8 cellular contexts compared by ENCODE assay signal in the genomic region with DNA sequence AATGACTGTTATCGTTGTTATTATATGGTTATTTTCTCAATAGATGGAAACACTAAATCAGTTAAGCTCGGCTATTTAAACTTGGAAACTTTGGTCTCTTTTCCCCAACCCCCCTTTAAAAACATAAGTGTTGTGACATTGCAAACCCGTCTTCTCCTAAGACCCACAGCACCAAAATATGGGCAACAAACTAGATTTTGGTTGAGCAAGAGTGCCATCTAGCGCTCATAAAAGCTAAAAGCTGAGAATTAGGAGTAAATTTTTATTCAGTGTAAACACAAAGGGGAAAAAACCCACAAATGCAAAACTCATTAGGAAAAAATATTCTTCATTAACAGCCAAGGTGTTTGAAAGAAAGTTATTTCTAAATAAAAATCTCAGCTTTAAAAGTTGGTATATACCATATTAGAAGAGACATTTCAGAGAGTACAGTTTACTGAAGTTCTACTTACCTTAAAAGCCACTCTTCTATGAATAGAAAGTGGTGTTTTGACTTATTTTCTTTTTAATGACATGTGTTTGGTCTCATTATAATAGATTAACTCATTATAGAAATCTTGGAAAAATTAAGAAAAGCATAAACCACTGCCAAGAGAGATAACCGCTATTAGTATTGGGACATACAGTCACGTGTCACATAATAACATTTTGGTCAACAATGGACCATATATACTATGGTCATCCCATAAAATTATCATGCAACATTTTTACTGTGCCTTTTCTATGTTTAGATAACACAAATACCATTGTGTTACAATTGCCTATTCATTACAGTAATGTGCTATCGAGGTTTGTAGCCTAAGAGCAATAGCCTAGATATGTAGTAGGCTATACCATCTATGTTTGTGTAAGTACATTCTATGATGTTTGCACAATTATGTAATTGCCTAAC. TPM values are rescaled to one million over a fixed set of nuclear protein-coding genes. Genes with fewer than 3 reads are reported as not detected.
DNase-seq lines count a peak whose midpoint lies in the region; ATAC-seq and TF ChIP-seq lines count a peak whose summit lies in the region.

No MANE protein-coding gene starts in this region.

- H3K9me3 ChIP-seq in OCI-LY3 (ENCODE audit: insufficient read depth, low read length) (no peaks in the 10 kb centered on the region), heart left ventricle (no peaks in the 10 kb centered on the region)

- no peak overlapping the region for H2AFZ ChIP-seq in OCI-LY3 (ENCODE audit: low read depth, low read length)

- no peak overlapping the region for H3K9ac ChIP-seq in OCI-LY3 (ENCODE audit: low read length)

- H3K4me1 ChIP-seq in OCI-LY3 (ENCODE audit: low read length): no peaks in the 10 kb centered on the region
- H3K4me1 ChIP-seq in heart left ventricle: peaks cover 0 to 63% (median 26%) of the 10 kb centered on the region in 12 donors

- H3K27ac ChIP-seq in OCI-LY3 (ENCODE audit: low read length) (no peak overlapping the region), heart left ventricle (peak overlapping the region in 6 of 12 donors; percentile 2 to 34 (median 22))

- no peak overlapping the region for H3K4me2 ChIP-seq in OCI-LY3 (ENCODE audit: low read length)

- no peaks in the 10 kb centered on the region for H3K79me2 ChIP-seq in OCI-LY3 (ENCODE audit: low read length)

- no peaks in the 10 kb centered on the region for H3K27me3 ChIP-seq in OCI-LY3 (ENCODE audit: low read depth, low read length)
- H3K27me3 ChIP-seq in heart left ventricle: no peaks in the 10 kb centered on the region

- no peak for TF ChIP-seq POLR2A in heart left ventricle (IDR thresholded peaks at IDR 0.05)

- H3K9me3 Mint-ChIP-seq in activated naive CD4-positive, alpha-beta T cell treated with anti-CD3 and anti-CD28 coated beads, Interleukin-2, amount 50 U/mL, for 72 hours: no peaks in the 10 kb centered on the region

- H3K27ac Mint-ChIP-seq in activated naive CD4-positive, alpha-beta T cell treated with anti-CD3 and anti-CD28 coated beads, Interleukin-2, amount 50 U/mL, for 72 hours: no peak overlapping the region

- ATAC-seq in activated naive CD4-positive, alpha-beta T cell treated with anti-CD3 and anti-CD28 coated beads, Interleukin-2, amount 50 U/mL, for 72 hours: peak; percentile 31 to 53
- ATAC-seq in heart left ventricle: peak; percentile 43 to 64 (median 58)
- ATAC-seq in GM19328 (IDR thresholded peaks at IDR 0.05; ENCODE audit: unreplicated experiment): no peak
- ATAC-seq in GM21825 (IDR thresholded peaks at IDR 0.05; ENCODE audit: unreplicated experiment): no peak

- TF ChIP-seq CTCF in OCI-LY3 (IDR thresholded peaks at IDR 0.05; ENCODE audit: low read depth, low read length) (peak; percentile 60), heart left ventricle (IDR thresholded peaks at IDR 0.05) (peak; percentile 48 to 79 (median 66))

- H3K4me3 ChIP-seq in Jurkat, Clone E6-1 (ENCODE audit: low read length): no peak overlapping the region
- H3K4me3 ChIP-seq in OCI-LY3 (ENCODE audit: low read length) (no peak overlapping the region), heart left ventricle (no peak overlapping the region)

- 43 to 48% (median 43%) methylated on average over 7 of the region's 7 CpGs for WGBS in heart left ventricle, 4 donors

- peak; percentile 56 for DNase-seq in DMS153 (lab: John Stamatoyannopoulos, UW)
- peak; percentile 70 for DNase-seq in Jurkat, Clone E6-1 (ENCODE audit: low read depth, low spot score)
- peak in 1 of 2 donors; percentile 59 for DNase-seq in activated naive CD4-positive, alpha-beta T cell treated with anti-CD3 and anti-CD28 coated beads, Interleukin-2, amount 50 U/mL, for 72 hours (ENCODE audit: low spot score in 2 of 2)
- DNase-seq in heart left ventricle: peak in 2 of 5 donors; percentile 42 to 46
- DNase-seq in renal cortical epithelial cell (ENCODE audit: low read depth): peak; percentile 60

- intact Hi-C loops in heart left ventricle (cut with DNase I): loop anchor here (1.0 to 10.0 kb wide), 19 partner anchors 66 to 531 kb away; a partner anchor contains a TSS

- no peaks in the 10 kb centered on the region for H3K36me3 ChIP-seq in OCI-LY3 (replicated peaks; ENCODE audit: low read depth, low read length)
- H3K36me3 ChIP-seq in heart left ventricle: no peaks in the 10 kb centered on the region

- no peaks in the 10 kb centered on the region for H3K36me3 Mint-ChIP-seq in activated naive CD4-positive, alpha-beta T cell treated with anti-CD3 and anti-CD28 coated beads, Interleukin-2, amount 50 U/mL, for 72 hours

- no peaks in the 10 kb centered on the region for H4K20me1 ChIP-seq in OCI-LY3 (ENCODE audit: insufficient read depth, low read length)

RNA-seq across cellular contexts. Expression of a gene that starts 21.1 kb away (rescaled TPM):
- polyA plus RNA-seq in Jurkat, Clone E6-1 (2012; ENCODE audit: insufficient read depth, insufficient read length): 5.3 TPM
- total RNA-seq in activated naive CD4-positive, alpha-beta T cell treated with anti-CD3 and anti-CD28 coated beads, Interleukin-2, amount 50 U/mL, for 72 hours: 10 to 100 TPM; 10.3 to 29.1 TPM
- 10 to 100 TPM; 30.2 to 63.2 (median 42.7) TPM for total RNA-seq in heart left ventricle
- 10 to 100 TPM; 22.5 to 32.5 TPM for polyA plus RNA-seq in heart left ventricle
- 16.0 and 47.8 TPM in 2 replicates for total RNA-seq in renal cortical epithelial cell

RNA-seq across cellular contexts. Expression of a gene that starts 21.7 kb away (rescaled TPM):
- 59.2 TPM for polyA plus RNA-seq in Jurkat, Clone E6-1 (2012; ENCODE audit: insufficient read depth, insufficient read length)
- 10 to 100 TPM; 20.0 to 29.6 TPM for total RNA-seq in activated naive CD4-positive, alpha-beta T cell treated with anti-CD3 and anti-CD28 coated beads, Interleukin-2, amount 50 U/mL, for 72 hours
- total RNA-seq in heart left ventricle (10 to 100 TPM in 5 of 9 donors, 1 to 10 TPM in 4; 5.9 to 13.8 (median 10.3) TPM), renal cortical epithelial cell (17.2 and 20.1 TPM in 2 replicates)
- polyA plus RNA-seq in heart left ventricle: 1 to 10 TPM; 6.9 to 7.9 TPM

Comparison
In these comparisons a context has a peak if more than half of its experiments do, and no peak if none do; other contexts are left out.
1. ATAC-seq: peak in activated naive CD4-positive, alpha-beta T cell treated with anti-CD3 and anti-CD28 coated beads, Interleukin-2, amount 50 U/mL, for 72 hours (2 of 2) and heart left ventricle (4 of 4); none in GM19328 (single experiment) and GM21825 (single experiment).